Comparison of ENCODE assay signal across 8 cellular contexts in genomic region chr9:136881691-136882108, GRCh38. TPM values are rescaled to one million over a fixed set of nuclear protein-coding genes. Genes with fewer than 3 reads are reported as not detected.
A peak's percentile ranks its signal among the peaks of the same experiment; 100 is the strongest.
DNase-seq lines count a peak whose midpoint lies in the region; ATAC-seq and TF ChIP-seq lines count a peak whose summit lies in the region.

No MANE protein-coding gene starts in this region.

- H3K36me3 ChIP-seq in muscle layer of duodenum (ENCODE audit: control insufficient read depth in 1 of 2, insufficient read depth in 2 of 2, low read length in 2 of 2): no peaks in the 10 kb centered on the region

- intact Hi-C loops in dorsolateral prefrontal cortex (cut with DNase I): no loop called here

- H3K36me3 Mint-ChIP-seq in activated naive CD4-positive, alpha-beta T cell treated with anti-CD3 and anti-CD28 coated beads, Interleukin-2, amount 50 U/mL, for 72 hours: no peaks in the 10 kb centered on the region

- peaks cover 14 to 21% of the 10 kb centered on the region in 2 donors for H3K4me1 ChIP-seq in muscle layer of duodenum (ENCODE audit: control insufficient read depth in 1 of 2, insufficient read depth in 2 of 2, low read length in 2 of 2)

- no peaks in the 10 kb centered on the region for H3K9me3 ChIP-seq in muscle layer of duodenum (ENCODE audit: control insufficient read depth in 1 of 2, low read length in 2 of 2)

- TF ChIP-seq CTCF in GM12864 (IDR thresholded peaks at IDR 0.05; ENCODE audit: low read depth, low read length, missing control alignments) (no peak), dorsolateral prefrontal cortex (IDR thresholded peaks at IDR 0.05 in 54 of 56, conservative IDR thresholded peaks at IDR 0.05 in 2 of 56; ENCODE audit: low read depth in 1 of 56, partially characterized antibody in 56 of 56) (no peak)

- peak overlapping the region; percentile 75 for H3K27ac ChIP-seq in muscle layer of duodenum (ENCODE audit: low read length)
- no peak overlapping the region for H3K27ac ChIP-seq in dorsolateral prefrontal cortex

- H3K27ac Mint-ChIP-seq in activated naive CD4-positive, alpha-beta T cell treated with anti-CD3 and anti-CD28 coated beads, Interleukin-2, amount 50 U/mL, for 72 hours: peak overlapping the region; percentile 88

- no peaks in the 10 kb centered on the region for H3K9me3 Mint-ChIP-seq in activated naive CD4-positive, alpha-beta T cell treated with anti-CD3 and anti-CD28 coated beads, Interleukin-2, amount 50 U/mL, for 72 hours

- H3K27me3 ChIP-seq in muscle layer of duodenum (ENCODE audit: low read depth, low read length) (no peaks in the 10 kb centered on the region), dorsolateral prefrontal cortex (no peaks in the 10 kb centered on the region)

- peak; percentile 39 to 63 for ATAC-seq in activated naive CD4-positive, alpha-beta T cell treated with anti-CD3 and anti-CD28 coated beads, Interleukin-2, amount 50 U/mL, for 72 hours
- no peak for ATAC-seq in GM19452 (IDR thresholded peaks at IDR 0.05; ENCODE audit: unreplicated experiment)

- DNase-seq in GM12864 (ENCODE audit: low read depth): no peak
- peak; percentile 82 for DNase-seq in NCI-H146 (lab: John Stamatoyannopoulos, UW)
- DNase-seq in activated naive CD4-positive, alpha-beta T cell treated with anti-CD3 and anti-CD28 coated beads, Interleukin-2, amount 50 U/mL, for 72 hours (ENCODE audit: low spot score in 2 of 2): peak; percentile 58 to 86
- no peak for DNase-seq in NCI-H2081 (lab: John Stamatoyannopoulos, UW)
- no peak for DNase-seq in dorsolateral prefrontal cortex
- no peak for DNase-seq in NCI-H187 treated with DMSO at 0.1 percent for 48 hours (lab: John Stamatoyannopoulos, UW)

- H3K4me3 ChIP-seq in GM12864 (ENCODE audit: low read depth, low read length): peak overlapping the region; percentile 56
- H3K4me3 ChIP-seq in muscle layer of duodenum (ENCODE audit: low read depth in 1 of 2, low read length in 2 of 2): peak overlapping the region; percentile 37 to 45
- H3K4me3 ChIP-seq in dorsolateral prefrontal cortex: no peak overlapping the region

RNA-seq across cellular contexts. Expression of gene TRAF2, which starts 4.6 kb away (rescaled TPM):
- 10 to 100 TPM; 53.7 to 56.5 TPM for total RNA-seq in activated naive CD4-positive, alpha-beta T cell treated with anti-CD3 and anti-CD28 coated beads, Interleukin-2, amount 50 U/mL, for 72 hours
- 10 to 100 TPM; 11.1 to 47.8 (median 17.7) TPM for total RNA-seq in dorsolateral prefrontal cortex

RNA-seq across cellular contexts. Expression of gene EDF1, which starts 15.6 kb away (rescaled TPM):
- 100 to 1,000 TPM; 272 to 274 TPM for total RNA-seq in activated naive CD4-positive, alpha-beta T cell treated with anti-CD3 and anti-CD28 coated beads, Interleukin-2, amount 50 U/mL, for 72 hours
- total RNA-seq in dorsolateral prefrontal cortex: 100 to 1,000 TPM; 145 to 331 (median 249) TPM

RNA-seq across cellular contexts. Expression of gene MAMDC4, which starts 29.6 kb away (rescaled TPM):
- 10 to 100 TPM; 17.7 to 21.5 TPM for total RNA-seq in activated naive CD4-positive, alpha-beta T cell treated with anti-CD3 and anti-CD28 coated beads, Interleukin-2, amount 50 U/mL, for 72 hours
- total RNA-seq in dorsolateral prefrontal cortex: 10 to 100 TPM in 28 of 120 experiments, 1 to 10 TPM in 92; 2.7 to 18.6 (median 7.0) TPM

RNA-seq across cellular contexts. Expression of gene PHPT1, which starts 32.5 kb away (rescaled TPM):
- total RNA-seq in activated naive CD4-positive, alpha-beta T cell treated with anti-CD3 and anti-CD28 coated beads, Interleukin-2, amount 50 U/mL, for 72 hours: 100 to 1,000 TPM; 129 to 167 TPM
- 100 to 1,000 TPM in 65 of 120 experiments, 10 to 100 TPM in 55; 68.1 to 140 (median 101) TPM for total RNA-seq in dorsolateral prefrontal cortex

RNA-seq across cellular contexts. Expression of gene AJM1, which starts 39.4 kb away (rescaled TPM):
- 1 to 10 TPM; 3.7 to 6.7 TPM for total RNA-seq in activated naive CD4-positive, alpha-beta T cell treated with anti-CD3 and anti-CD28 coated beads, Interleukin-2, amount 50 U/mL, for 72 hours
- total RNA-seq in dorsolateral prefrontal cortex: 10 to 100 TPM; 22.9 to 89.8 (median 47.9) TPM

Comparison
In these comparisons a context has a peak if more than half of its experiments do, and no peak if none do; other contexts are left out.
1. DNase-seq: peak in NCI-H146 (single experiment) and activated naive CD4-positive, alpha-beta T cell treated with anti-CD3 and anti-CD28 coated beads, Interleukin-2, amount 50 U/mL, for 72 hours (2 of 2); none in GM12864 (single experiment), NCI-H2081 (0 of 2), dorsolateral prefrontal cortex (0 of 10) and NCI-H187 treated with DMSO at 0.1 percent for 48 hours (single experiment).
2. H3K4me3 ChIP-seq: peak in GM12864 (single experiment) and muscle layer of duodenum (2 of 2); none in dorsolateral prefrontal cortex (0 of 59).